8 cellular contexts compared by ENCODE assay signal in the genomic region with DNA sequence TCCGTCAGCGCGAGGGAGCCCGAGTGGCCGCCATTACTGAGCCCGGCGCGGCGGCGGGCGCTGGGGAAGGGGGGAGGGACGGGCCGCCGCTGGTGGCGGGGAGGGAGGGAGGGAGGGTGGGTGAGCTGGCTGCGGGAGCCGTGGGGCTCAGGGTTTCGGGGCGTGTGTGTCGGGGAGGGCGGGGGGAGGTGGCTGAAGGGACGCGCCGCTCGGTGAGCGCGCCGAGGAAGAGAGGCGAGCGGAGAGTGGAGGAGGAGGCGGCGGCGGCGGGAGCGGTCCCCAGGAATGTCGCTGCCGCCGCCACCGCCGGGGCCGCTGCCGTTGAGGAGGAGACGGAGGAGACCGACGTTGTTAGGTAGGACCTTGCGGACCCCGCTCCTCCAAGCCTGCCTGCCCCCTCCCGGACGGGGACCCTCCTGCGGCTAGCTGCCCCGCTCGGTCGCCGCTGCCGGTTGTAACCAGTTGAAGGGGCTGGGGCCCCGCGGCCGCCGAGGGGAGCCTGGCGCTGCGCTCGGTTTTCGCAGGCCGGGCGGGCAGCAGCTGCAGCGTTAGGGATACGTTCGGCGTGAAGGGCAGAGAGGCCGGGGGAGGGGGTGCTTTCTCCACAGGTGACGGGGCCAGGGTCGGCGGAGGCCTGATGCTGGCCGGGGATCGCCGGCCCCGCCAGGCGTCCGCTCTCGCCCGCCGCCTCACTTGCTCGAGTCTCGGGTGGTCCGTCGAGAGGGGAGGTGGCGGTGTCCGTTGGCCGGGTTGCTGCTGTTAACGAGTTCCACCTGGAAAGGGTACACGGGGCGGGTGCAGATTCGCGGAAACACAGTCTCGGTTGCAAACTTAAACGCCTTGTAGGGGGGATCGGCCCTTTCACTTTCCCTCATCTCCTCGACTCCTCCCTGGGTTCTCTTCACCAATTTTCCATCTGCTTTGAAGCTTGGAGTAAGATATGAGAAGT.
DNase-seq lines count a peak whose midpoint lies in the region; ATAC-seq and TF ChIP-seq lines count a peak whose summit lies in the region.

A gene with protein sequence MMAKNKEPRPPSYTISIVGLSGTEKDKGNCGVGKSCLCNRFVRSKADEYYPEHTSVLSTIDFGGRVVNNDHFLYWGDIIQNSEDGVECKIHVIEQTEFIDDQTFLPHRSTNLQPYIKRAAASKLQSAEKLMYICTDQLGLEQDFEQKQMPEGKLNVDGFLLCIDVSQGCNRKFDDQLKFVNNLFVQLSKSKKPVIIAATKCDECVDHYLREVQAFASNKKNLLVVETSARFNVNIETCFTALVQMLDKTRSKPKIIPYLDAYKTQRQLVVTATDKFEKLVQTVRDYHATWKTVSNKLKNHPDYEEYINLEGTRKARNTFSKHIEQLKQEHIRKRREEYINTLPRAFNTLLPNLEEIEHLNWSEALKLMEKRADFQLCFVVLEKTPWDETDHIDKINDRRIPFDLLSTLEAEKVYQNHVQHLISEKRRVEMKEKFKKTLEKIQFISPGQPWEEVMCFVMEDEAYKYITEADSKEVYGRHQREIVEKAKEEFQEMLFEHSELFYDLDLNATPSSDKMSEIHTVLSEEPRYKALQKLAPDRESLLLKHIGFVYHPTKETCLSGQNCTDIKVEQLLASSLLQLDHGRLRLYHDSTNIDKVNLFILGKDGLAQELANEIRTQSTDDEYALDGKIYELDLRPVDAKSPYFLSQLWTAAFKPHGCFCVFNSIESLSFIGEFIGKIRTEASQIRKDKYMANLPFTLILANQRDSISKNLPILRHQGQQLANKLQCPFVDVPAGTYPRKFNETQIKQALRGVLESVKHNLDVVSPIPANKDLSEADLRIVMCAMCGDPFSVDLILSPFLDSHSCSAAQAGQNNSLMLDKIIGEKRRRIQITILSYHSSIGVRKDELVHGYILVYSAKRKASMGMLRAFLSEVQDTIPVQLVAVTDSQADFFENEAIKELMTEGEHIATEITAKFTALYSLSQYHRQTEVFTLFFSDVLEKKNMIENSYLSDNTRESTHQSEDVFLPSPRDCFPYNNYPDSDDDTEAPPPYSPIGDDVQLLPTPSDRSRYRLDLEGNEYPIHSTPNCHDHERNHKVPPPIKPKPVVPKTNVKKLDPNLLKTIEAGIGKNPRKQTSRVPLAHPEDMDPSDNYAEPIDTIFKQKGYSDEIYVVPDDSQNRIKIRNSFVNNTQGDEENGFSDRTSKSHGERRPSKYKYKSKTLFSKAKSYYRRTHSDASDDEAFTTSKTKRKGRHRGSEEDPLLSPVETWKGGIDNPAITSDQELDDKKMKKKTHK (N-terminal part only) (plus strand): TSS at position 224 of the 949 bp plus-strand sequence. CDS start 13,366 bp downstream, outside the sequence.

- ATAC-seq in HG02970 (IDR thresholded peaks at IDR 0.05; ENCODE audit: low FRiP score, unreplicated experiment): peak; percentile 27
- ATAC-seq in stimulated activated naive CD8-positive, alpha-beta T cell treated with anti-CD3 and anti-CD28 coated beads, Interleukin-15, Interleukin-2, amounts not matched to agents 100 U/mL and 50 U/mL, for 24 hours: peak; percentile 5

- H3K27ac ChIP-seq in mucosa of rectum (ENCODE audit: low read depth in 2 of 2, low read length in 2 of 2): peak within 1 kb of the TSS; percentile 94 to 97

- no peak for TF ChIP-seq CTCF in epithelial cell of esophagus (IDR thresholded peaks at IDR 0.05; ENCODE audit: insufficient read depth, low read depth, low read length, missing control alignments)

- peak within 1 kb of the TSS; percentile 97 to 98 for H3K9ac ChIP-seq in mucosa of rectum (ENCODE audit: low read depth in 1 of 2, low read length in 2 of 2)

- no peaks in the 10 kb centered on the region for H3K9me3 ChIP-seq in mucosa of rectum (ENCODE audit: control insufficient read depth in 2 of 2, low read length in 2 of 2)

- no peaks in the 10 kb centered on the region for H3K36me3 ChIP-seq in mucosa of rectum (ENCODE audit: control insufficient read depth in 2 of 2, insufficient read depth in 2 of 2, low read length in 2 of 2)

- peaks cover 14 to 18% of the 10 kb centered on the region in 2 donors for H3K4me1 ChIP-seq in mucosa of rectum (ENCODE audit: control insufficient read depth in 2 of 2, insufficient read depth in 2 of 2, low read length in 2 of 2)

- H3K4me3 ChIP-seq in epithelial cell of esophagus (ENCODE audit: low read length): peak within 1 kb of the TSS; percentile 86
- peak within 1 kb of the TSS; percentile 79 to 98 for H3K4me3 ChIP-seq in mucosa of rectum (ENCODE audit: low read length in 2 of 2)

- H3K27me3 ChIP-seq in mucosa of rectum (ENCODE audit: control insufficient read depth in 2 of 2, insufficient read depth in 2 of 2, low read length in 2 of 2): no peaks in the 10 kb centered on the region

- DNase-seq in NCI-H187 (lab: John Stamatoyannopoulos, UW) (peak; percentile 57 to 84), NCI-H187 treated with DMSO at 0.1 percent for 48 hours (lab: John Stamatoyannopoulos, UW) (no peak), NCI-H524 (lab: John Stamatoyannopoulos, UW) (peak; percentile 46 to 81), epithelial cell of esophagus (ENCODE audit: low read depth) (no peak)
- DNase-seq in activated CD8-positive, alpha-beta memory T cell treated with anti-CD3 and anti-CD28 coated beads, Interleukin-2, amount 50 U/mL, for 24 hours (ENCODE audit: extremely low read depth): peak; percentile 8
- DNase-seq in stimulated activated naive CD8-positive, alpha-beta T cell treated with anti-CD3 and anti-CD28 coated beads, Interleukin-15, Interleukin-2, amounts not matched to agents 100 U/mL and 50 U/mL, for 24 hours: peak; percentile 54

Comparison
In these comparisons a context has a peak if more than half of its experiments do, and no peak if none do; other contexts are left out.
1. DNase-seq: peak in NCI-H187 (2 of 2), NCI-H524 (2 of 2), activated CD8-positive, alpha-beta memory T cell treated with anti-CD3 and anti-CD28 coated beads, Interleukin-2, amount 50 U/mL, for 24 hours (single experiment) and stimulated activated naive CD8-positive, alpha-beta T cell treated with anti-CD3 and anti-CD28 coated beads, Interleukin-15, Interleukin-2, amounts not matched to agents 100 U/mL and 50 U/mL, for 24 hours (single experiment); none in NCI-H187 treated with DMSO at 0.1 percent for 48 hours (single experiment) and epithelial cell of esophagus (single experiment).